In genomic region chr4:41981456-41981855, GRCh38 we compare ENCODE assay signal across 1 cellular context.
TF ChIP-seq lines count a peak whose summit lies in the region.

Gene DCAF4L1, plus strand, starts transcription at chr4:41981756. Its CDS starts 37 bp downstream, at chr4:41981793.

TF ChIP-seq in IMR-90, 13 proteins besides CTCF, POLR2A, EP300 and RAD21 (continued from another document):
- TF ChIP-seq SMC3 (IDR thresholded peaks at IDR 0.05; ENCODE audit: low read depth, low read length) (no peak), NFE2L2 (IDR thresholded peaks at IDR 0.05; ENCODE audit: low read depth, low read length) (no peak), BHLHE40 (IDR thresholded peaks at IDR 0.05; ENCODE audit: low read depth, low read length) (no peak)
TF ChIP-seq in IMR-90: peak in this region for 0.
